ENCODE assay signal across 8 cellular contexts in genomic region chr11:9759519-9760179, GRCh38.
DNase-seq lines count a peak whose midpoint lies in the region; ATAC-seq and TF ChIP-seq lines count a peak whose summit lies in the region.

No MANE protein-coding gene starts in this region.

- no peaks in the 10 kb centered on the region for H3K27me3 Mint-ChIP-seq in type B pancreatic cell

- peak overlapping the region; percentile 95 for H3K27ac ChIP-seq in AG04450 (ENCODE audit: low read depth, low read length)
- peak overlapping the region; percentile 98 for H3K27ac ChIP-seq in foreskin keratinocyte

- H3K36me3 Mint-ChIP-seq in type B pancreatic cell: peaks cover 4% of the 10 kb centered on the region

- POLR2A ChIA-PET in AG04450 (lab: Yijun Ruan, JAX): interaction anchor here (0.5 to 3.7 kb wide), 21 partner anchors 15 to 607 kb away, joined by 3 to 65 read pairs (median 7); partner anchors contain the start of genes ADM, WEE1 and ZNF143

- no peak overlapping the region for H3K4me3 ChIP-seq in AG04450 (ENCODE audit: low read depth, low read length)

- H3K9me3 Mint-ChIP-seq in type B pancreatic cell: peaks cover 11% of the 10 kb centered on the region

- H3K4me1 ChIP-seq in foreskin keratinocyte: peaks cover 43% of the 10 kb centered on the region

- CTCF ChIA-PET in AG04450 (lab: Charles Lee): interaction anchor here (0.6 to 4.3 kb wide), 5 partner anchors 11 to 564 kb away, joined by 3 to 36 read pairs (median 5); no protein-coding TSS in a partner anchor

- no peak for TF ChIP-seq CTCF in AG04450 (IDR thresholded peaks at IDR 0.05; ENCODE audit: low read depth, low read length)
- no peak for TF ChIP-seq CTCF in foreskin keratinocyte (conservative IDR thresholded peaks at IDR 0.05)
- TF ChIP-seq CTCF in type B pancreatic cell (conservative IDR thresholded peaks at IDR 0.05): no peak

- H3K27me3 ChIP-seq in AG04450 (ENCODE audit: control insufficient read depth, insufficient read depth, low read length): no peaks in the 10 kb centered on the region
- no peaks in the 10 kb centered on the region for H3K27me3 ChIP-seq in foreskin keratinocyte

- H3K27ac Mint-ChIP-seq in type B pancreatic cell: peak overlapping the region; percentile 88

- DNase-seq in AG04450 (ENCODE audit: low read depth, low spot score) (peak; percentile 99), SHP77 (lab: John Stamatoyannopoulos, UW) (peak; percentile 44 to 78), foreskin keratinocyte (peak; percentile 100), posterior vena cava (ENCODE audit: low spot score) (peak; percentile 96), type B pancreatic cell (ENCODE audit: extremely low spot score, unreplicated experiment) (no peak)
- peak; percentile 85 for DNase-seq in activated gamma-delta T cell treated with anti-CD3 and anti-CD28 coated beads, Interleukin-2, amount 50 U/mL, for 16 hours (ENCODE audit: low read depth)

- no peaks in the 10 kb centered on the region for H3K9me3 ChIP-seq in AG04450 (ENCODE audit: control insufficient read depth, insufficient read depth, low read length)

- peaks cover 50% of the 10 kb centered on the region for H3K4me1 Mint-ChIP-seq in type B pancreatic cell (ENCODE audit: unreplicated experiment)

- intact Hi-C loops in posterior vena cava (cut with DNase I): loop anchor here (5.0 to 10.0 kb wide), 6 partner anchors 145 to 1835 kb away; partner anchors contain the start of gene ADM (in 1 of the 2)

- peak; percentile 51 for ATAC-seq in GM18870 (IDR thresholded peaks at IDR 0.05; ENCODE audit: unreplicated experiment)
- peak; percentile 33 for ATAC-seq in HG03571 (IDR thresholded peaks at IDR 0.05; ENCODE audit: unreplicated experiment)
- ATAC-seq in foreskin keratinocyte: peak; percentile 84

- H3K4me3 Mint-ChIP-seq in type B pancreatic cell: peak overlapping the region; percentile 86

Comparison
In these comparisons a context has a peak if more than half of its experiments do, and no peak if none do; other contexts are left out.
1. ATAC-seq: peak in every context shown above with its lines; median percentile 84 in foreskin keratinocyte; 51 in GM18870; 33 in HG03571.